In genomic region chr10:97879241-97879640, GRCh38 we compare ENCODE assay signal across 26 cellular contexts. TPM values are rescaled to one million over a fixed set of nuclear protein-coding genes. Genes with fewer than 3 reads are reported as not detected.
A peak's percentile ranks its signal among the peaks of the same experiment; 100 is the strongest.
DNase-seq lines count a peak whose midpoint lies in the region; ATAC-seq, FAIRE-seq and TF ChIP-seq lines count a peak whose summit lies in the region.
"Had no signal": no experiment of that assay in that cellular context is flagged by ENCODE, and none has a peak within 500 bp of the region (broad histone marks: within the 10 kb centered on the region; RNA-seq: fewer than 3 reads in every experiment).

No MANE protein-coding gene starts in this region.

- 59% methylated on average over 5 of the region's 5 CpGs for WGBS in GM12878 (ENCODE audit: insufficient coverage, insufficient replicate concordance, low lambda C conversion rate, missing lambda C conversion rate)

- H3K36me3 ChIP-seq in HEK293 (ENCODE audit: control insufficient read depth in 2 of 2, insufficient read depth in 1 of 2, low read length in 2 of 2), result no peaks in the 10 kb centered on the region
- no peaks in the 10 kb centered on the region for H3K36me3 ChIP-seq in Loucy (ENCODE audit: insufficient read depth, low read length)
- no peaks in the 10 kb centered on the region for H3K36me3 ChIP-seq in GM12878 (ENCODE audit: control insufficient read depth in 2 of 2, insufficient read depth in 2 of 2, low read length in 1 of 2)
- no peaks in the 10 kb centered on the region for H3K36me3 ChIP-seq in neural progenitor cell
- H3K36me3 ChIP-seq: BLaER1 had no signal

- H3K4me3 Mint-ChIP-seq in neural progenitor cell, result no peak overlapping the region
- H3K4me3 Mint-ChIP-seq: CD4-positive, alpha-beta T cell; HFFc6; T-helper 17 cell had no signal

- no peaks in the 10 kb centered on the region for H3K4me1 Mint-ChIP-seq in neural progenitor cell
- H3K4me1 Mint-ChIP-seq: T-helper 17 cell had no signal

- ATAC-seq in GM12878, result no peak
- no peak for ATAC-seq in HG03520 (IDR thresholded peaks at IDR 0.05; ENCODE audit: unreplicated experiment)
- ATAC-seq in HG03521 (IDR thresholded peaks at IDR 0.05; ENCODE audit: unreplicated experiment), result no peak
- ATAC-seq: T-helper 17 cell had no signal

- peak overlapping the region; percentile 12; the same call in 1 of the 2 replicates for H2AFZ ChIP-seq in Loucy (ENCODE audit: low read length)
- no peak overlapping the region for H2AFZ ChIP-seq in GM12878 (ENCODE audit: control insufficient read depth, low read depth, low read length)
- H2AFZ ChIP-seq in neural progenitor cell (replicated peaks), result peak overlapping the region; percentile 82

- DNase-seq in GM12878 (ENCODE audit: low read depth, low spot score), result no peak
- no peak for DNase-seq in neural progenitor cell (ENCODE audit: low spot score)
- DNase-seq in HCEC 1CT, result no peak
- DNase-seq: ACHN; CD4-positive, alpha-beta T cell; COR-L47; DMS79; HFFc6; IMR-90; Kasumi-1; MM.1S; NCI-H1048; NCI-H1436 treated with DMSO at 0.1 percent for 48 hours; NCI-H2029 treated with DMSO at 0.1 percent for 48 hours; NCI-H2171; NCI-H345; NCI-H524; NCI-H774; Right ventricle myocardium superior; SW 1271; T-helper 17 cell had no signal

- no peak overlapping the region for H3K4me3 ChIP-seq in HEK293 (ENCODE audit: low read depth, low read length)
- no peak overlapping the region for H3K4me3 ChIP-seq in Loucy (ENCODE audit: low read length, poor library complexity, severe bottlenecking)
- no peak overlapping the region for H3K4me3 ChIP-seq in GM12878
- H3K4me3 ChIP-seq in neural progenitor cell, result no peak overlapping the region
- H3K4me3 ChIP-seq: BLaER1 had no signal

- no peak for TF ChIP-seq EP300 in GM12878 (IDR thresholded peaks at IDR 0.05; ENCODE audit: borderline replicate concordance in 1 of 2, control insufficient read depth in 1 of 2, low read depth in 2 of 2, low read length in 2 of 2)

- no TSS peak for BruUV-seq in GM12878 (replicated peaks; lab: Mats Ljungman, UMichigan)

- H3K9me2 ChIP-seq in Loucy (replicated peaks; ENCODE audit: low read depth, low read length), result no peaks in the 10 kb centered on the region

- H3K4me2 ChIP-seq in Loucy (ENCODE audit: low read depth, low read length, poor library complexity, severe bottlenecking) (no peak overlapping the region), GM12878 (ENCODE audit: control insufficient read depth, insufficient read depth) (no peak overlapping the region), neural progenitor cell (no peak overlapping the region)
- H3K4me2 ChIP-seq: BLaER1 had no signal

- H3K27ac Mint-ChIP-seq in neural progenitor cell, result no peak overlapping the region
- H3K27ac Mint-ChIP-seq: CD4-positive, alpha-beta T cell; HFFc6; T-helper 17 cell had no signal

- H3K27me3 ChIP-seq in Loucy (ENCODE audit: insufficient read depth, low read length, poor library complexity, severe bottlenecking), result no peaks in the 10 kb centered on the region
- no peaks in the 10 kb centered on the region; a peak in 1 of 4 replicates for H3K27me3 ChIP-seq in GM12878 (replicated peaks in 1 of 2; ENCODE audit: control insufficient read depth in 2 of 2, insufficient read depth in 2 of 2, low read length in 1 of 2)
- no peaks in the 10 kb centered on the region for H3K27me3 ChIP-seq in neural progenitor cell
- H3K27me3 ChIP-seq: BLaER1 had no signal

- intact Hi-C loops in GM12878 (cut with micrococcal nuclease; ENCODE audit: unreplicated experiment), result no loop called here

- no peaks in the 10 kb centered on the region for H3K36me3 Mint-ChIP-seq in neural progenitor cell

- H4K20me1 ChIP-seq in Loucy (ENCODE audit: insufficient read depth, low read length, poor library complexity, severe bottlenecking) (no peaks in the 10 kb centered on the region), GM12878 (ENCODE audit: control insufficient read depth, insufficient read depth) (no peaks in the 10 kb centered on the region), neural progenitor cell (ENCODE audit: low read depth) (no peaks in the 10 kb centered on the region)
- H4K20me1 ChIP-seq: BLaER1 had no signal

- H3K27ac ChIP-seq in HEK293 (ENCODE audit: extremely low read depth, low read depth, low read length) (no peak overlapping the region), GM12878 (ENCODE audit: control insufficient read depth, insufficient read depth) (no peak overlapping the region), neural progenitor cell (no peak overlapping the region)
- H3K27ac ChIP-seq: BLaER1 had no signal

- H3K4me1 ChIP-seq in HEK293 (ENCODE audit: control insufficient read depth, insufficient read depth, low read length) (0 out of 2 replicates have a peak, but pooled peaks cover 2% of the 10 kb centered on the region), Loucy (ENCODE audit: insufficient read depth, low read length, poor library complexity, severe bottlenecking) (no peaks in the 10 kb centered on the region), GM12878 (ENCODE audit: control insufficient read depth, insufficient read depth, low read length) (no peaks in the 10 kb centered on the region), neural progenitor cell (peaks cover 7% of the 10 kb centered on the region)
- H3K4me1 ChIP-seq: BLaER1 had no signal

- H3K9me3 Mint-ChIP-seq in neural progenitor cell, result no peaks in the 10 kb centered on the region
- H3K9me3 Mint-ChIP-seq: CD4-positive, alpha-beta T cell; HFFc6 had no signal

- TF ChIP-seq POLR2A in GM12878 (IDR thresholded peaks at IDR 0.05; ENCODE audit: low read depth, low read length), result no peak

- H3K9me3 ChIP-seq in HEK293 (ENCODE audit: control insufficient read depth, insufficient read depth, low read depth, low read length) (no peaks in the 10 kb centered on the region), Loucy (ENCODE audit: insufficient read depth, low read depth, low read length) (no peaks in the 10 kb centered on the region), GM12878 (replicated peaks; ENCODE audit: control insufficient read depth, insufficient read depth, low read length) (no peaks in the 10 kb centered on the region), neural progenitor cell (ENCODE audit: low read depth) (no peaks in the 10 kb centered on the region)
- H3K9me3 ChIP-seq: BLaER1 had no signal

- H3F3A ChIP-seq in Loucy (ENCODE audit: low read depth) (no peaks in the 10 kb centered on the region), neural progenitor cell (ENCODE audit: low read depth) (no peaks in the 10 kb centered on the region)

- FAIRE-seq in GM12878 (lab: Jason Lieb, UNC), result no peak

- TF ChIP-seq CTCF in HEK293 (tag by site-specific recombination; IDR thresholded peaks at IDR 0.05) (no peak), Loucy (conservative IDR thresholded peaks at IDR 0.05; ENCODE audit: low read length) (no peak), GM12878 (IDR thresholded peaks at IDR 0.05 in 2 of 3, conservative IDR thresholded peaks at IDR 0.05 in 1 of 3; ENCODE audit: control insufficient read depth in 2 of 3, extremely low read depth in 1 of 3, insufficient read depth in 1 of 3, low read depth in 3 of 3, low read length in 3 of 3) (no peak), neural progenitor cell (IDR thresholded peaks at IDR 0.05) (no peak)

- H3K9ac ChIP-seq in Loucy (ENCODE audit: low read depth, low read length, poor library complexity, severe bottlenecking), result no peak overlapping the region
- H3K9ac ChIP-seq in GM12878 (ENCODE audit: control insufficient read depth, insufficient read depth, low read length), result no peak overlapping the region
- H3K9ac ChIP-seq in neural progenitor cell, result no peak overlapping the region
- H3K9ac ChIP-seq: BLaER1 had no signal

- CTCF ChIA-PET in HEK293 (lab: Yijun Ruan, JAX), result interaction anchor here (1.1 to 1.5 kb wide), 2 partner anchors 10 to 87 kb away, joined by 4 read pairs; no protein-coding TSS in a partner anchor
- CTCF ChIA-PET in GM12878 (lab: Yijun Ruan, JAX), result interaction anchor here (1.2 kb wide), 1 partner anchor 10 kb away, joined by 3 read pairs; no protein-coding TSS in a partner anchor

- H3K27me3 Mint-ChIP-seq in neural progenitor cell (ENCODE audit: insufficient read depth, low read depth), result no peaks in the 10 kb centered on the region

- RAD21 ChIA-PET in GM12878 (lab: Charles Lee; ENCODE audit: unreplicated experiment), result no interaction called here

- H3K79me2 ChIP-seq in Loucy (ENCODE audit: insufficient read depth, low read length) (no peaks in the 10 kb centered on the region), GM12878 (ENCODE audit: control insufficient read depth, insufficient read depth, low read length) (no peaks in the 10 kb centered on the region), neural progenitor cell (ENCODE audit: low read depth) (no peaks in the 10 kb centered on the region)

- POLR2A ChIA-PET in HEK293 (lab: Yijun Ruan, JAX) (no interaction called here), GM12878 (lab: Charles Lee) (no interaction called here)

- in situ Hi-C loops in GM12878 (cut with MboI), result no loop called here

- no peak for TF ChIP-seq RAD21 in GM12878 (IDR thresholded peaks at IDR 0.05; ENCODE audit: insufficient read depth, low read depth, low read length)

- SMC1A ChIA-PET in GM12878 (lab: Charles Lee; ENCODE audit: uncharacterized antibody, unreplicated experiment), result no interaction called here

TF ChIP-seq in HEK293, 187 proteins besides CTCF, POLR2A, EP300 and RAD21 (continues in another document):
- TF ChIP-seq KLF16 (tag by site-specific recombination; IDR thresholded peaks at IDR 0.05) (no peak), ZBTB17 (tag by site-specific recombination; IDR thresholded peaks at IDR 0.05) (peak; percentile 41; the same call in 1 of the 2 replicates)

TF ChIP-seq in GM12878, 131 proteins besides CTCF, POLR2A, EP300 and RAD21 (continues in another document):
- TF ChIP-seq YY1 (IDR thresholded peaks at IDR 0.05; ENCODE audit: low read depth, low read length), result peak; percentile 93
- no peak for TF ChIP-seq NFXL1 (IDR thresholded peaks at IDR 0.05; ENCODE audit: borderline replicate concordance)

RNA-seq across cellular contexts. Expression of gene GOLGA7B, which starts 29.6 kb away (rescaled TPM):
- total RNA-seq in GM12878 (2013; cell fraction: nucleolus; rRNA removed), result not detected in 2 replicates
- total RNA-seq in GM12878 (2014; rRNA removed), result not detected in 2 replicates
- not detected in 2 replicates for total RNA-seq in GM12878 (2014; rRNA removed; fragmentation: Illumina TruSeq; extraction: Trizol)
- not detected in 2 replicates for total RNA-seq in GM12878 (2021)
- not detected for polyA plus RNA-seq in GM12878 (2011; ENCODE audit: low read depth)
- 0.01 TPM in 1 of 2 replicates, not detected in the other for polyA plus RNA-seq in GM12878 (2011; rRNA removed)
- 0.02 TPM in 1 of 2 replicates, not detected in the other for polyA plus RNA-seq in GM12878 (2011; cell fraction: cytosol; rRNA removed)
- polyA plus RNA-seq in GM12878 (2011; cell fraction: nucleus; rRNA removed), result 0.01 TPM in 1 of 2 replicates, not detected in the other
- polyA plus RNA-seq in GM12878 (2012), result 0.06 TPM in 1 of 2 replicates, not detected in the other
- 0.01 TPM in 1 of 2 replicates, not detected in the other for polyA plus RNA-seq in GM12878 (2014; fragmentation: Illumina TruSeq; extraction: Trizol)
- under 1 TPM in 1 of 2 experiments, not detected in 1; 0.02 TPM for polyA plus RNA-seq in GM12878 (2014; fragmentation: Nextera tagmentation; extraction: Ambion mirVana)
- not detected in 2 replicates for polyA plus RNA-seq in GM12878 (2014; rRNA removed)
- polyA plus RNA-seq in GM12878 (2016; fragmentation: Nextera tagmentation; extraction: Ambion mirVana), result not detected
- polyA minus RNA-seq in GM12878 (2011; rRNA and poly(A)+ RNA removed), result not detected in 2 replicates
- polyA minus RNA-seq in GM12878 (2011; cell fraction: cytosol; rRNA and poly(A)+ RNA removed), result not detected in 2 replicates
- not detected in 2 replicates for polyA minus RNA-seq in GM12878 (2011; cell fraction: nucleus; rRNA and poly(A)+ RNA removed)
- total RNA-seq in neural progenitor cell (ENCODE audit: low replicate concordance), result 0.09 TPM in 1 of 2 replicates, not detected in the other
- total RNA-seq: HFFc6, IMR-90 had no signal
- polyA plus RNA-seq: IMR-90 had no signal

Comparison
In these comparisons a context has a peak if more than half of its experiments do, and no peak if none do; other contexts are left out.
1. Of the 9 proteins assayed by ChIP-seq in both HEK293 and GM12878: peak only in HEK293: none; only in GM12878: none; in both: YY1; in neither: 8.